In genomic region chr19:48290923-48291700, GRCh38 we compare ENCODE assay signal across 9 cellular contexts. TPM values are rescaled to one million over a fixed set of nuclear protein-coding genes. Genes with fewer than 3 reads are reported as not detected.
A peak's percentile ranks its signal among the peaks of the same experiment; 100 is the strongest.
DNase-seq lines count a peak whose midpoint lies in the region; ATAC-seq, FAIRE-seq and TF ChIP-seq lines count a peak whose summit lies in the region.
"Had no signal": no experiment of that assay in that cellular context is flagged by ENCODE, and none has a peak within 500 bp of the region (broad histone marks: within the 10 kb centered on the region; RNA-seq: fewer than 3 reads in every experiment).

No MANE protein-coding gene starts in this region.

- H3K4me3 ChIP-seq in HUES6 (ENCODE audit: low read depth, low read length) (peak overlapping the region; percentile 58), fibroblast of the aortic adventitia (ENCODE audit: low read depth, low read length) (peak overlapping the region; percentile 67)

- no peak for FAIRE-seq in RCC 7860 (lab: Jason Lieb, UNC)
- FAIRE-seq: colon had no signal

- H3K27ac ChIP-seq in HUES6 (ENCODE audit: low read depth, low read length): peak overlapping the region; percentile 68; the same call in 1 of the 2 replicates

- peak; percentile 67 to 83 for ATAC-seq in naive thymus-derived CD8-positive, alpha-beta T cell
- no peak for ATAC-seq in HG03045 (IDR thresholded peaks at IDR 0.05; ENCODE audit: unreplicated experiment)

- peaks cover 14% of the 10 kb centered on the region for H3K4me1 ChIP-seq in HUES6 (ENCODE audit: control insufficient read depth, insufficient read depth, low read length)

- H3K27ac Mint-ChIP-seq in naive thymus-derived CD8-positive, alpha-beta T cell: peak overlapping the region in 2 of 10 donors; percentile 74 to 81
- H3K27ac Mint-ChIP-seq in stimulated activated naive CD8-positive, alpha-beta T cell treated with anti-CD3 and anti-CD28 coated beads, Interleukin-15, Interleukin-2, amounts not matched to agents 100 ng/mL and 50 ng/mL, for 24 hours: no peak overlapping the region

- POLR2A ChIA-PET in naive thymus-derived CD8-positive, alpha-beta T cell (lab: Charles Lee): interaction anchor here (0.7 kb wide), 1 partner anchor 11 kb away, joined by 3 read pairs; no protein-coding TSS in a partner anchor

- peak overlapping the region; percentile 72 for H3K9ac ChIP-seq in HUES6 (ENCODE audit: low read length)

- peaks cover 0 to 10% (median 9%) of the 10 kb centered on the region in 3 donors for H3K36me3 Mint-ChIP-seq in naive thymus-derived CD8-positive, alpha-beta T cell
- H3K36me3 Mint-ChIP-seq in stimulated activated naive CD8-positive, alpha-beta T cell treated with anti-CD3 and anti-CD28 coated beads, Interleukin-15, Interleukin-2, amounts not matched to agents 100 ng/mL and 50 ng/mL, for 24 hours (ENCODE audit: low read depth): peaks cover 4% of the 10 kb centered on the region

- peaks cover 0 to 7% (median 7%) of the 10 kb centered on the region in 4 donors for H3K4me1 Mint-ChIP-seq in naive thymus-derived CD8-positive, alpha-beta T cell
- peaks cover 7% of the 10 kb centered on the region for H3K4me1 Mint-ChIP-seq in stimulated activated naive CD8-positive, alpha-beta T cell treated with anti-CD3 and anti-CD28 coated beads, Interleukin-15, Interleukin-2, amounts not matched to agents 100 ng/mL and 50 ng/mL, for 24 hours (ENCODE audit: low read depth)

- DNase-seq in CMK (ENCODE audit: low read depth) (peak; percentile 43), RCC 7860 (ENCODE audit: low spot score) (peak; percentile 38), fibroblast of the aortic adventitia (ENCODE audit: low read depth) (peak; percentile 91)
- DNase-seq in activated T-helper 9 cell treated with anti-CD3 and anti-CD28 coated beads, Interleukin-2, amount 50 U/mL, for 16 hours (ENCODE audit: low read depth): peak; percentile 46
- DNase-seq in naive thymus-derived CD8-positive, alpha-beta T cell: peak; percentile 17 to 75 (median 61)

- H3K27me3 ChIP-seq in HUES6 (ENCODE audit: control insufficient read depth, insufficient read depth, low read length): no peaks in the 10 kb centered on the region

- peak; percentile 99 for TF ChIP-seq CTCF in fibroblast of the aortic adventitia (IDR thresholded peaks at IDR 0.05; ENCODE audit: insufficient read depth, low read length)

- H3K9me3 Mint-ChIP-seq in naive thymus-derived CD8-positive, alpha-beta T cell: peaks cover 0 to 10% (median 4%) of the 10 kb centered on the region in 9 donors
- peaks cover 5% of the 10 kb centered on the region for H3K9me3 Mint-ChIP-seq in stimulated activated naive CD8-positive, alpha-beta T cell treated with anti-CD3 and anti-CD28 coated beads, Interleukin-15, Interleukin-2, amounts not matched to agents 100 ng/mL and 50 ng/mL, for 24 hours

- H3K27me3 Mint-ChIP-seq in naive thymus-derived CD8-positive, alpha-beta T cell: peaks cover 0 to 8% (median 1%) of the 10 kb centered on the region in 5 donors
- peaks cover 5% of the 10 kb centered on the region for H3K27me3 Mint-ChIP-seq in stimulated activated naive CD8-positive, alpha-beta T cell treated with anti-CD3 and anti-CD28 coated beads, Interleukin-15, Interleukin-2, amounts not matched to agents 100 ng/mL and 50 ng/mL, for 24 hours

- peaks cover 17% of the 10 kb centered on the region for H3K36me3 ChIP-seq in HUES6 (ENCODE audit: control insufficient read depth, insufficient read depth, low read length)

- H3K9me3 ChIP-seq in HUES6 (ENCODE audit: control insufficient read depth, insufficient read depth, low read depth, low read length): peaks cover 4% of the 10 kb centered on the region; the same call in 1 of the 2 replicates

- peak overlapping the region; percentile 73 to 84 (median 80) for H3K4me3 Mint-ChIP-seq in naive thymus-derived CD8-positive, alpha-beta T cell
- peak overlapping the region; percentile 79 for H3K4me3 Mint-ChIP-seq in stimulated activated naive CD8-positive, alpha-beta T cell treated with anti-CD3 and anti-CD28 coated beads, Interleukin-15, Interleukin-2, amounts not matched to agents 100 ng/mL and 50 ng/mL, for 24 hours

RNA-seq across cellular contexts. Expression of gene ZNF114, which starts 21.2 kb away (rescaled TPM):
- total RNA-seq in fibroblast of the aortic adventitia (ENCODE audit: low replicate concordance): 0.08 and 0.54 TPM in 2 replicates
- not detected for total RNA-seq in naive thymus-derived CD8-positive, alpha-beta T cell
- polyA plus RNA-seq in naive thymus-derived CD8-positive, alpha-beta T cell: under 1 TPM in 1 of 3 donors, not detected in 2; 0.17 TPM

RNA-seq across cellular contexts. Expression of gene EMP3, which starts 34.2 kb away (rescaled TPM):
- total RNA-seq in fibroblast of the aortic adventitia (ENCODE audit: low replicate concordance): 93.3 and 369 TPM in 2 replicates
- total RNA-seq in naive thymus-derived CD8-positive, alpha-beta T cell: 100 to 1,000 TPM; 275 to 277 TPM
- polyA plus RNA-seq in naive thymus-derived CD8-positive, alpha-beta T cell: 100 to 1,000 TPM; 514 to 721 (median 617) TPM

RNA-seq across cellular contexts. Expression of gene CARD8, which starts 35.4 kb away (rescaled TPM):
- 13.8 and 27.8 TPM in 2 replicates for total RNA-seq in fibroblast of the aortic adventitia (ENCODE audit: low replicate concordance)
- 100 to 1,000 TPM; 301 to 314 TPM for total RNA-seq in naive thymus-derived CD8-positive, alpha-beta T cell
- polyA plus RNA-seq in naive thymus-derived CD8-positive, alpha-beta T cell: 100 to 1,000 TPM in 1 of 3 donors, 10 to 100 TPM in 2; 73.3 to 104 (median 87.7) TPM

Comparison
In these comparisons a context has a peak if more than half of its experiments do, and no peak if none do; other contexts are left out.
1. DNase-seq: peak in every context shown above with its lines; median percentile 91 in fibroblast of the aortic adventitia; 61 in naive thymus-derived CD8-positive, alpha-beta T cell; 46 in activated T-helper 9 cell treated with anti-CD3 and anti-CD28 coated beads, Interleukin-2, amount 50 U/mL, for 16 hours; 43 in CMK; 38 in RCC 7860.
2. RNA of gene CARD8, which starts 35.4 kb away (total RNA-seq): 301 to 314 TPM in naive thymus-derived CD8-positive, alpha-beta T cell; 13.8 to 27.8 TPM in fibroblast of the aortic adventitia; every median in the first group is over 10 times any median in the second.